In genomic region chr12:120346031-120346430, GRCh38 we compare ENCODE assay signal across 9 cellular contexts. TPM values are rescaled to one million over a fixed set of nuclear protein-coding genes. Genes with fewer than 3 reads are reported as not detected.
"Had no signal": no experiment of that assay in that cellular context is flagged by ENCODE, and none has a peak within 500 bp of the region (broad histone marks: within the 10 kb centered on the region; RNA-seq: fewer than 3 reads in every experiment).

No MANE protein-coding gene starts in this region.

- ATAC-seq: GM23338 had no signal

- H3K9me3 Mint-ChIP-seq: GM23338, H9, HFFc6 had no signal

- H3K4me1 ChIP-seq: HAP-1 had no signal

- H3K27ac Mint-ChIP-seq: GM23338, HFFc6 had no signal

- H3K4me3 ChIP-seq: GM23248, GM23338, HAP-1 had no signal

- H3K27ac ChIP-seq: GM23248 had no signal

- H3K9me3 ChIP-seq: HAP-1 had no signal

- H2AFZ ChIP-seq: GM23248, GM23338 had no signal

- DNase-seq: GOT3, H9, HCEC 1CT, HFFc6 had no signal

- H3K9ac ChIP-seq: GM23248 had no signal

- H3K4me3 Mint-ChIP-seq: GM23338, H9, HFFc6 had no signal

- H3K4me2 ChIP-seq: GM23338 had no signal

RNA-seq across cellular contexts. Expression of gene PLA2G1B, which starts 18.5 kb away (rescaled TPM):
- total RNA-seq: GM23248, GM23338, H1, H4, H9, HFFc6 had no signal
- polyA plus RNA-seq: GM23248, GM23338, H1 had no signal

RNA-seq across cellular contexts. Expression of gene MSI1, which starts 22.9 kb away (rescaled TPM):
- total RNA-seq: GM23248, HFFc6 had no signal
- polyA plus RNA-seq: GM23248 had no signal

RNA-seq across cellular contexts. Expression of gene SIRT4, which starts 43.9 kb away (rescaled TPM):
- total RNA-seq: GM23248 had no signal

RNA-seq across cellular contexts. Expression of gene RNU4-1, which starts 53.0 kb away (rescaled TPM):
- total RNA-seq: GM23248, GM23338 had no signal
- polyA plus RNA-seq: GM23248 had no signal

RNA-seq across cellular contexts. Expression of gene RNU4-2, which starts 54.3 kb away (rescaled TPM):
- total RNA-seq: GM23338 had no signal
- polyA plus RNA-seq: GM23338 had no signal
